Comparison of ENCODE assay signal across 9 cellular contexts in the genomic region with DNA sequence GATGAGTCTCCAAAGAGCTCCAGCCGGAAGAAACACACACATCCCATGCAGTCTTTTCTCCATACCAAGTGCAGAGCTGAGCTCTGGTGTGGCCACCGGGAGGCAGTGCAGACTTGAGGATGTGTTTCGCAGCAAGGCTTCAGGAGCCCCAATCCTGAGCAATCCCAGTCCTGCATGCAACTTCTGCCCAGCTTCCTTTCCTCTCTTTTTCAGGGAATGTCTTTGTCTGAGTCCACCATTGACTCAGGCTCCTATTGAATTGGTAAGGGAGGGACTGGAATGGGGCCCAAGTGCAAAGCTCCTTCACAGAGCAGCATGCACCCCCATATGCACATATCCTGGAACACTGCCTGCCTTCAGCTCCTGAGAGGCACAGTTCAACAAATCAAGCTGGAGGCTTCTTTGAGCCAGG. TPM values are rescaled to one million over a fixed set of nuclear protein-coding genes. Genes with fewer than 3 reads are reported as not detected.
DNase-seq lines count a peak whose midpoint lies in the region; ATAC-seq, FAIRE-seq and TF ChIP-seq lines count a peak whose summit lies in the region.
"Had no signal": no experiment of that assay in that cellular context is flagged by ENCODE, and none has a peak within 500 bp of the region (broad histone marks: within the 10 kb centered on the region; RNA-seq: fewer than 3 reads in every experiment).

No MANE protein-coding gene starts in this region.

- CTCF ChIA-PET in mammary epithelial cell (lab: Charles Lee; ENCODE audit: low non-redundant PET) = interaction anchor here (0.9 kb wide), 1 partner anchor 259 kb away, joined by 3 read pairs; no protein-coding TSS in a partner anchor

- dilution Hi-C loops in mammary epithelial cell (cut with HindIII; ENCODE audit: low sequenced_read_pairs) (no loop called here), keratinocyte (cut with MboI; ENCODE audit: extremely low pct_ligation_motif_present, low sequenced_read_pairs) (no loop called here)

- no peaks in the 10 kb centered on the region for H3K9me3 ChIP-seq in SK-N-MC (ENCODE audit: low read depth, low read length)
- no peaks in the 10 kb centered on the region for H3K9me3 ChIP-seq in mammary epithelial cell (replicated peaks; ENCODE audit: insufficient read depth, low read length)
- H3K9me3 ChIP-seq in keratinocyte (ENCODE audit: control insufficient read depth, low read depth, low read length) = no peaks in the 10 kb centered on the region

- H3K36me3 ChIP-seq in SK-N-MC (ENCODE audit: insufficient read depth, low read length) (no peaks in the 10 kb centered on the region), mammary epithelial cell (ENCODE audit: insufficient read depth, low read length) (no peaks in the 10 kb centered on the region), keratinocyte (ENCODE audit: control insufficient read depth in 2 of 2, extremely low read depth in 1 of 2, insufficient read depth in 2 of 2, low read length in 2 of 2) (no peaks in the 10 kb centered on the region)

- peak; percentile 67 for DNase-seq in SIG-M5 treated with dmso at 0.1 percent for 504 hours (lab: John Stamatoyannopoulos, UW; ENCODE audit: unreplicated experiment)
- DNase-seq in SIG-M5 (lab: John Stamatoyannopoulos, UW) = no peak
- DNase-seq in NCI-H1092 treated with DMSO at 0.1 percent for 48 hours (lab: John Stamatoyannopoulos, UW) = peak; percentile 55
- DNase-seq in SK-N-MC (ENCODE audit: low read depth, low spot score) = peak; percentile 79
- DNase-seq in mammary epithelial cell = peak; percentile 68
- peak; percentile 11 for DNase-seq in keratinocyte (ENCODE audit: low read depth, low spot score)
- DNase-seq in stimulated activated CD4-positive, alpha-beta T cell treated with anti-CD3 and anti-CD28 coated beads, Interleukin-1b, Interleukin-23, amount 100 ng/mL, for 48 hours = peak; percentile 38

- no peaks in the 10 kb centered on the region for H3K4me1 ChIP-seq in mammary epithelial cell (ENCODE audit: insufficient read depth, low read length)
- H3K4me1 ChIP-seq in keratinocyte (ENCODE audit: control insufficient read depth, extremely low read depth, insufficient read depth, low read length) = no peaks in the 10 kb centered on the region

- H3K9me1 ChIP-seq in keratinocyte (ENCODE audit: control insufficient read depth, extremely low read depth, insufficient read depth, low read length) = no peaks in the 10 kb centered on the region

- WGBS in mammary epithelial cell (ENCODE audit: low coverage, missing lambda C conversion rate) = 33% methylated on average over 3 of the region's 3 CpGs

- H4K20me1 ChIP-seq in mammary epithelial cell (ENCODE audit: insufficient read depth, low read length) (no peaks in the 10 kb centered on the region), keratinocyte (ENCODE audit: control insufficient read depth, extremely low read depth, insufficient read depth, low read length) (no peaks in the 10 kb centered on the region)

- peak; percentile 90 for FAIRE-seq in keratinocyte (lab: Jason Lieb, UNC)

- in situ Hi-C loops in mammary epithelial cell (cut with MboI; ENCODE audit: low sequenced_read_pairs in 2 of 2) = no loop called here

- intact Hi-C loops in mammary epithelial cell (cut with micrococcal nuclease) = loop anchor here (2.0 to 10.0 kb wide), 7 partner anchors 70 to 682 kb away; a partner anchor contains a TSS

- no peak overlapping the region for H2AFZ ChIP-seq in mammary epithelial cell (ENCODE audit: low read depth, low read length)
- no peak overlapping the region for H2AFZ ChIP-seq in keratinocyte (ENCODE audit: control insufficient read depth, low read length)

- TF ChIP-seq CTCF in mammary epithelial cell (conservative IDR thresholded peaks at IDR 0.05 in 1 of 2, IDR thresholded peaks at IDR 0.05 in 1 of 2; ENCODE audit: extremely low read depth in 1 of 2, insufficient read depth in 1 of 2, low read depth in 1 of 2, low read length in 2 of 2) = peak; percentile 84 to 89
- TF ChIP-seq CTCF in keratinocyte (optimal IDR thresholded peaks at IDR 0.05 in 1 of 3, IDR thresholded peaks at IDR 0.05 in 1 of 3, conservative IDR thresholded peaks at IDR 0.05 in 1 of 3; ENCODE audit: extremely low read depth in 1 of 3, insufficient read depth in 2 of 3, low read length in 3 of 3) = peak; percentile 84 to 97 (median 93)

- H3K27me3 ChIP-seq in mammary epithelial cell (ENCODE audit: insufficient read depth, low read length) (no peaks in the 10 kb centered on the region), keratinocyte (ENCODE audit: control insufficient read depth, extremely low read depth, insufficient read depth, low read length) (peaks cover 29% of the 10 kb centered on the region)

- no peak for ATAC-seq in GM21723 (IDR thresholded peaks at IDR 0.05; ENCODE audit: unreplicated experiment)

- H3K9ac ChIP-seq in SK-N-MC (ENCODE audit: insufficient read length) (no peak overlapping the region), mammary epithelial cell (ENCODE audit: insufficient read depth, low read length) (no peak overlapping the region), keratinocyte (ENCODE audit: control insufficient read depth, extremely low read depth, insufficient read depth, low read length) (no peak overlapping the region)

- H3K79me2 ChIP-seq in mammary epithelial cell (ENCODE audit: insufficient read depth, low read length) = no peaks in the 10 kb centered on the region
- H3K79me2 ChIP-seq in keratinocyte (ENCODE audit: control insufficient read depth, insufficient read depth, low read length) = no peaks in the 10 kb centered on the region

- no peak overlapping the region for H3K4me3 ChIP-seq in SK-N-MC
- H3K4me3 ChIP-seq in mammary epithelial cell (replicated peaks in 1 of 3; ENCODE audit: insufficient read depth in 1 of 3, low read depth in 2 of 3, low read length in 3 of 3) = no peak overlapping the region
- no peak overlapping the region for H3K4me3 ChIP-seq in keratinocyte (ENCODE audit: control insufficient read depth in 2 of 3, extremely low read depth in 1 of 3, insufficient read depth in 2 of 3, low read depth in 1 of 3, low read length in 3 of 3)

- no TSS peak for BruUV-seq in mammary epithelial cell (replicated peaks; lab: Mats Ljungman, UMichigan)

- H3K4me2 ChIP-seq in mammary epithelial cell (ENCODE audit: insufficient read depth, low read depth, low read length) (no peak overlapping the region), keratinocyte (ENCODE audit: control insufficient read depth, extremely low read depth, insufficient read depth, low read depth, low read length) (no peak overlapping the region)

- peak overlapping the region; percentile 66 for H3K27ac ChIP-seq in SK-N-MC
- H3K27ac ChIP-seq in mammary epithelial cell (ENCODE audit: insufficient read depth, low read depth, low read length) = no peak overlapping the region
- H3K27ac ChIP-seq in keratinocyte (ENCODE audit: control insufficient read depth, insufficient read depth, low read length) = no peak overlapping the region

RNA-seq across cellular contexts. Expression of a gene that starts 50.5 kb away (rescaled TPM):
- total RNA-seq in mammary epithelial cell = not detected
- polyA plus RNA-seq in mammary epithelial cell (not detected), keratinocyte (not detected in 3 replicates)
- polyA minus RNA-seq in mammary epithelial cell (not detected), keratinocyte (not detected in 3 replicates)
- not detected for polyA plus RNA-seq in keratinocyte (2011; ENCODE audit: low read depth)
- polyA plus RNA-seq in keratinocyte (2011; cell fraction: cytosol; rRNA removed) = not detected in 2 replicates
- polyA plus RNA-seq in keratinocyte (2011; cell fraction: nucleus; rRNA removed) = not detected in 2 replicates
- not detected in 2 replicates for polyA plus RNA-seq in keratinocyte (2012; ENCODE audit: low replicate concordance)
- not detected for polyA minus RNA-seq in keratinocyte (2011; cell fraction: cytosol; rRNA and poly(A)+ RNA removed)
- polyA minus RNA-seq in keratinocyte (2011; cell fraction: nucleus; rRNA and poly(A)+ RNA removed) = not detected in 2 replicates
- total RNA-seq: CD4-positive, alpha-beta memory T cell had no signal
- polyA plus RNA-seq: CD4-positive, alpha-beta memory T cell had no signal
